In the genomic region with DNA sequence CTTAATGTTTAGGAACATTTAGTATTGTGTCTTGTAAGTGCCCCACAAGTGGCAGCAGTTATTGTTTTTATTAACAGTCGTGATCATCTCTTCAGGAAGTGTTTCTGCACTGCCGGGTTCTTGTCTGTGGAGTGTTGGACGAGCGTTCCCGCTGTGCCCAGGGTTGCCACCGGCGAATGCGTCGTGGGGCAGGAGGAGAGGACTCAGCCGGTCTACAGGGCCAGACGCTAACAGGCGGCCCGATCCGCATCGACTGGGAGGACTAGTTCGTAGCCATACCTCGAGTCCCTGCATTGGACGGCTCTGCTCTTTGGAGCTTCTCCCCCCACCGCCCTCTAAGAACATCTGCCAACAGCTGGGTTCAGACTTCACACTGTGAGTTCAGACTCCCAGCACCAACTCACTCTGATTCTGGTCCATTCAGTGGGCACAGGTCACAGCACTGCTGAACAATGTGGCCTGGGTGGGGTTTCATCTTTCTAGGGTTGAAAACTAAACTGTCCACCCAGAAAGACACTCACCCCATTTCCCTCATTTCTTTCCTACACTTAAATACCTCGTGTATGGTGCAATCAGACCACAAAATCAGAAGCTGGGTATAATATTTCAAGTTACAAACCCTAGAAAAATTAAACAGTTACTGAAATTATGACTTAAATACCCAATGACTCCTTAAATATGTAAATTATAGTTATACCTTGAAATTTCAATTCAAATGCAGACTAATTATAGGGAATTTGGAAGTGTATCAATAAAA, we compare ENCODE assay signal across 24 cellular contexts.
"Had no signal": no experiment of that assay in that cellular context is flagged by ENCODE, and none has a peak within 500 bp of the region (broad histone marks: within the 10 kb centered on the region; RNA-seq: fewer than 3 reads in every experiment).

No MANE protein-coding gene starts in this region.

- H3K4me1 ChIP-seq: body of pancreas, foreskin keratinocyte, left lung, neural progenitor cell, upper lobe of right lung had no signal

- DNase-seq: activated CD4-positive, alpha-beta T cell treated with anti-CD3 and anti-CD28 coated beads, Interleukin-2, amount 10 ng/mL, durations not matched to agents 7 days and 5 days; activated CD4-positive, CD25-positive, alpha-beta regulatory T cell treated with anti-CD3 and anti-CD28 coated beads, Interleukin-2, amount 50 U/mL, for 72 hours; activated CD8-positive, alpha-beta memory T cell treated with anti-CD3 and anti-CD28 coated beads, Interleukin-2, amount 10 ng/mL, durations not matched to agents 7 days and 5 days; activated CD8-positive, alpha-beta T cell treated with anti-CD3 and anti-CD28 coated beads for 36 hours; activated effector memory CD4-positive, alpha-beta T cell treated with anti-CD3 and anti-CD28 coated beads, Interleukin-2, amount 50 U/mL, for 16 hours; activated naive CD4-positive, alpha-beta T cell treated with anti-CD3 and anti-CD28 coated beads, Interleukin-2, amount 10 ng/mL, durations not matched to agents 7 days and 5 days; activated T-cell treated with anti-CD3 and anti-CD28 coated beads for 4 hours; anterior cingulate cortex; body of pancreas; cortex of kidney; foreskin keratinocyte; immature natural killer cell; kidney glomerular epithelial cell; naive thymus-derived CD8-positive, alpha-beta T cell; spleen; stimulated activated CD4-positive, alpha-beta T cell treated with anti-CD3 and anti-CD28 coated beads, Interleukin-4, amount 100 ng/mL, for 1 hour; stimulated activated naive CD4-positive, alpha-beta T cell treated with Interleukin-2 at 50 U/mL for 16 hours; upper lobe of right lung; WERI-Rb-1 had no signal

- H3K27me3 ChIP-seq: body of pancreas, cardiac muscle cell, foreskin keratinocyte, left lung, neural progenitor cell, spleen, upper lobe of right lung had no signal

- H3K36me3 Mint-ChIP-seq: activated CD8-positive, alpha-beta memory T cell treated with anti-CD3 and anti-CD28 coated beads, Interleukin-2, amount 10 ng/mL, durations not matched to agents 7 days and 5 days; activated naive CD4-positive, alpha-beta T cell treated with anti-CD3 and anti-CD28 coated beads, Interleukin-2, amount 10 ng/mL, durations not matched to agents 7 days and 5 days; immature natural killer cell; neural progenitor cell had no signal

- H3K9me3 ChIP-seq: body of pancreas, left lung, spleen, upper lobe of right lung had no signal

- H3K9me3 Mint-ChIP-seq: activated CD4-positive, alpha-beta T cell treated with anti-CD3 and anti-CD28 coated beads, Interleukin-2, amount 10 ng/mL, durations not matched to agents 7 days and 5 days; activated CD8-positive, alpha-beta T cell treated with anti-CD3 and anti-CD28 coated beads for 36 hours; activated naive CD4-positive, alpha-beta T cell treated with anti-CD3 and anti-CD28 coated beads, Interleukin-2, amount 10 ng/mL, durations not matched to agents 7 days and 5 days; naive thymus-derived CD8-positive, alpha-beta T cell; neural progenitor cell had no signal

- H3K9ac ChIP-seq: neural progenitor cell had no signal

- H3K27ac Mint-ChIP-seq: activated CD4-positive, alpha-beta T cell treated with anti-CD3 and anti-CD28 coated beads, Interleukin-2, amount 10 ng/mL, durations not matched to agents 7 days and 5 days; activated CD8-positive, alpha-beta memory T cell treated with anti-CD3 and anti-CD28 coated beads, Interleukin-2, amount 10 ng/mL, durations not matched to agents 7 days and 5 days; activated CD8-positive, alpha-beta T cell treated with anti-CD3 and anti-CD28 coated beads for 36 hours; activated naive CD4-positive, alpha-beta T cell treated with anti-CD3 and anti-CD28 coated beads, Interleukin-2, amount 10 ng/mL, durations not matched to agents 7 days and 5 days; immature natural killer cell; naive thymus-derived CD8-positive, alpha-beta T cell; neural progenitor cell had no signal

- ATAC-seq: activated CD8-positive, alpha-beta memory T cell treated with anti-CD3 and anti-CD28 coated beads, Interleukin-2, amount 10 ng/mL, durations not matched to agents 7 days and 5 days; activated CD8-positive, alpha-beta T cell treated with anti-CD3 and anti-CD28 coated beads for 36 hours; body of pancreas; foreskin keratinocyte; left lung; naive thymus-derived CD8-positive, alpha-beta T cell; sciatic nerve; upper lobe of right lung had no signal

- H3K4me3 Mint-ChIP-seq: activated CD4-positive, alpha-beta T cell treated with anti-CD3 and anti-CD28 coated beads, Interleukin-2, amount 10 ng/mL, durations not matched to agents 7 days and 5 days; activated CD8-positive, alpha-beta memory T cell treated with anti-CD3 and anti-CD28 coated beads, Interleukin-2, amount 10 ng/mL, durations not matched to agents 7 days and 5 days; activated CD8-positive, alpha-beta T cell treated with anti-CD3 and anti-CD28 coated beads for 36 hours; activated naive CD4-positive, alpha-beta T cell treated with anti-CD3 and anti-CD28 coated beads, Interleukin-2, amount 10 ng/mL, durations not matched to agents 7 days and 5 days; immature natural killer cell; naive thymus-derived CD8-positive, alpha-beta T cell; neural progenitor cell had no signal

- H3K36me3 ChIP-seq: cardiac muscle cell, left lung, neural progenitor cell, upper lobe of right lung, WERI-Rb-1 had no signal

- H3K4me1 Mint-ChIP-seq: activated CD4-positive, alpha-beta T cell treated with anti-CD3 and anti-CD28 coated beads, Interleukin-2, amount 10 ng/mL, durations not matched to agents 7 days and 5 days; activated CD8-positive, alpha-beta memory T cell treated with anti-CD3 and anti-CD28 coated beads, Interleukin-2, amount 10 ng/mL, durations not matched to agents 7 days and 5 days; activated naive CD4-positive, alpha-beta T cell treated with anti-CD3 and anti-CD28 coated beads, Interleukin-2, amount 10 ng/mL, durations not matched to agents 7 days and 5 days; immature natural killer cell; naive thymus-derived CD8-positive, alpha-beta T cell; neural progenitor cell had no signal

- H3K4me3 ChIP-seq: body of pancreas, cardiac muscle cell, left lung, lung, neural progenitor cell, spleen, upper lobe of right lung had no signal
